Comparison of ENCODE assay signal across 8 cellular contexts in genomic region chr2:190407246-190407661, GRCh38. TPM values are rescaled to one million over a fixed set of nuclear protein-coding genes. Genes with fewer than 3 reads are reported as not detected.
DNase-seq lines count a peak whose midpoint lies in the region; ATAC-seq, FAIRE-seq and TF ChIP-seq lines count a peak whose summit lies in the region.

No MANE protein-coding gene starts in this region.

- H3K79me2 ChIP-seq in fibroblast of lung (ENCODE audit: control insufficient read depth, insufficient read depth, low read length): no peaks in the 10 kb centered on the region

- TF ChIP-seq CTCF in right atrium auricular region (IDR thresholded peaks at IDR 0.05) (no peak), fibroblast of lung (conservative IDR thresholded peaks at IDR 0.05 in 1 of 2, IDR thresholded peaks at IDR 0.05 in 1 of 2; ENCODE audit: low read depth in 1 of 2, low read length in 2 of 2) (no peak)

- no peaks in the 10 kb centered on the region for H3K36me3 ChIP-seq in right atrium auricular region
- H3K36me3 ChIP-seq in fibroblast of lung (ENCODE audit: control insufficient read depth, insufficient read depth, low read length): no peaks in the 10 kb centered on the region
- no peaks in the 10 kb centered on the region for H3K36me3 ChIP-seq in small intestine (ENCODE audit: control insufficient read depth in 2 of 2, insufficient read depth in 2 of 2, low read length in 2 of 2)

- peak overlapping the region in 1 of 2 donors; percentile 90 for H3K4me3 ChIP-seq in right atrium auricular region
- H3K4me3 ChIP-seq in fibroblast of lung (replicated peaks in 1 of 4; ENCODE audit: control extremely low read depth in 1 of 4, insufficient read depth in 1 of 4, low read depth in 3 of 4, low read length in 4 of 4): peak overlapping the region in 1 of 4 experiments; percentile 65
- H3K4me3 ChIP-seq in small intestine (ENCODE audit: low read depth in 1 of 2, low read length in 2 of 2): peak overlapping the region in 1 of 2 donors; percentile 95

- no peak overlapping the region for H3K9ac ChIP-seq in fibroblast of lung (ENCODE audit: insufficient read depth, low read length)

- peak overlapping the region; percentile 80 for H3K4me2 ChIP-seq in fibroblast of lung (ENCODE audit: extremely low read depth, insufficient read depth, low read length)

- FAIRE-seq in small intestine (lab: Jason Lieb, UNC): no peak

- no peak for ATAC-seq in Right ventricle myocardium inferior
- no peak for ATAC-seq in GM19328 (IDR thresholded peaks at IDR 0.05; ENCODE audit: unreplicated experiment)
- ATAC-seq in HG03442 (IDR thresholded peaks at IDR 0.05; ENCODE audit: unreplicated experiment): no peak

- peaks cover 0 to 23% of the 10 kb centered on the region in 2 donors for H3K4me1 ChIP-seq in right atrium auricular region
- H3K4me1 ChIP-seq in fibroblast of lung (ENCODE audit: control insufficient read depth, extremely low read depth, insufficient read depth, low read length): no peaks in the 10 kb centered on the region
- peaks cover 4 to 5% of the 10 kb centered on the region in 2 donors for H3K4me1 ChIP-seq in small intestine (ENCODE audit: control insufficient read depth in 2 of 2, insufficient read depth in 1 of 2, low read depth in 1 of 2, low read length in 1 of 2)

- DNase-seq in right atrium auricular region (ENCODE audit: low spot score) (no peak), Right ventricle myocardium inferior (ENCODE audit: missing footprints) (no peak), SK-N-DZ (ENCODE audit: low spot score) (peak; percentile 14), fibroblast of lung (ENCODE audit: low read depth in 2 of 2) (no peak), small intestine (peak; percentile 46), A172 (ENCODE audit: low spot score) (no peak)

- H2AFZ ChIP-seq in fibroblast of lung (ENCODE audit: low read length): no peak overlapping the region

- no peaks in the 10 kb centered on the region for H3K27me3 ChIP-seq in right atrium auricular region
- peaks cover 3% of the 10 kb centered on the region for H3K27me3 ChIP-seq in fibroblast of lung (ENCODE audit: control insufficient read depth, insufficient read depth, low read length)
- no peaks in the 10 kb centered on the region for H3K27me3 ChIP-seq in small intestine (ENCODE audit: control insufficient read depth in 2 of 2, insufficient read depth in 2 of 2, low read length in 2 of 2)

- H3K9me3 ChIP-seq in right atrium auricular region (no peaks in the 10 kb centered on the region), fibroblast of lung (ENCODE audit: control insufficient read depth, insufficient read depth, low read depth, low read length) (no peaks in the 10 kb centered on the region), small intestine (ENCODE audit: control insufficient read depth, low read depth) (no peaks in the 10 kb centered on the region)

- WGBS in small intestine, 3 donors: 42 to 49% (median 44%) methylated on average over 11 of the region's 11 CpGs

- H4K20me1 ChIP-seq in fibroblast of lung (ENCODE audit: control insufficient read depth, extremely low read depth, insufficient read depth, low read length): no peaks in the 10 kb centered on the region

- intact Hi-C loops in Right ventricle myocardium inferior (cut with DNase I): loop anchor here (5.0 kb wide), 2 partner anchors 60 to 100 kb away; no protein-coding TSS in a partner anchor

- H3K27ac ChIP-seq in right atrium auricular region: peak overlapping the region; percentile 76 to 84
- no peak overlapping the region for H3K27ac ChIP-seq in fibroblast of lung (ENCODE audit: insufficient read depth, low read length)
- H3K27ac ChIP-seq in small intestine (ENCODE audit: low read depth in 1 of 2, low read length in 1 of 2): peak overlapping the region; percentile 93 to 97

RNA-seq across cellular contexts. Expression of gene MFSD6, which starts 0.9 kb away (rescaled TPM):
- 10 to 100 TPM; 57.2 to 72.7 TPM for total RNA-seq in right atrium auricular region
- 19.7 TPM for total RNA-seq in Right ventricle myocardium inferior
- polyA plus RNA-seq in SK-N-DZ (2014; cell fraction: cytosol; rRNA removed): 14.8 and 16.0 TPM in 2 replicates
- 6.9 and 9.1 TPM in 2 replicates for polyA plus RNA-seq in SK-N-DZ (2014; cell fraction: nucleus; rRNA removed)
- 15.2 and 31.4 TPM in 2 replicates for total RNA-seq in fibroblast of lung
- polyA plus RNA-seq in fibroblast of lung: 21.5 and 50.8 TPM in 2 replicates
- polyA plus RNA-seq in fibroblast of lung (2012): 13.1 and 32.9 TPM in 2 replicates
- 22.8 and 32.0 TPM in 2 replicates for polyA minus RNA-seq in fibroblast of lung (ENCODE audit: low replicate concordance)
- polyA plus RNA-seq in small intestine: 10 to 100 TPM in 2 of 3 donors, 1 to 10 TPM in 1; 5.9 to 20.0 (median 10.3) TPM
- 33.7 and 44.9 TPM in 2 replicates for total RNA-seq in A172 (2014; rRNA removed; shearing (Covaris generic))

Comparison
In these comparisons a context has a peak if more than half of its experiments do, and no peak if none do; other contexts are left out.
1. DNase-seq: peak in SK-N-DZ (single experiment) and small intestine (single experiment); none in right atrium auricular region (single experiment), Right ventricle myocardium inferior (single experiment), fibroblast of lung (0 of 2) and A172 (single experiment).